1 cellular context compared by ENCODE assay signal in the genomic region with DNA sequence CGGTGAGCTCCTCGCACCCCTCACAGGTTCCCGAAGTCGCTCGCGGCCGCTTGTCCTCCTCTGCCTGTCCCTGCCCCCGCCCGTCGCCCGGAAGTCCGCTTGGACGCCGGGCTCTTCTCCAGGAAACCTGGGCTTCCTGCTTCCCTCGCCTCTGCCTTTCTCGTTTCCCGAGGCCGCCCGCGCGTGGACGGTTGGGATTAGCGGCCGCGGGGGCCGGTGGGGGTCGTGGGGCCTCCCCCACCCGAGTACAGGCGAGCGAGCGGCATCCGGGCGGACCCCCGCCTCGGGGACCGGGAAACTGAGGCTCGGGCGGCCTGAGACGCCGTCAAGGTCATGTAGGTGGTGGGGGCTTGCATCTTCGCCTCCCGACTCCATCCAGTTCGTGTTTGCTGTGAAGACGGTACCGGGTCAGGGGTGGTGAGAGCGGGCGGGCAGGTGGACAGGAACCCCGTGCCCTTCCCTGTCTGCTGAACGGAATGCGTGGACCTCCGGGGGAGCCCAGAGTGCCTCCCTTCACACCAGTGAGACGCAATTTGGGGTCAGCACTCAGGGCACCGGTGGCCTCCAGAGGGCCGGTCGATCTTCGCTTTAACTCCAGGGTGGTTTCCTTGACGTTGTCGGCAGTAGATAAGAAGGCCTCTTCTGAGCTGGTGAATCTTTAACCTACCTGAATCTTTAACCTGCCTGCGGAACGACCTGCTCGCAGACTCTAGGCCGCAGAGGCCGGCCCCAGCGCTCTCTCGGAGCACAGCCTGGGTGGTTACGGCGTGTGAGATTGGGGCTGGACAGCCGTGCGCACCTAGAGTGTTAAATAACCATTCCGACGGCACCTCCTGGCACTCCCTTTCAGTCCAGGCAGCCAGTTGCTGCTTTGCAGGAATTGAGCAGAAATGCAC.
TF ChIP-seq lines count a peak whose summit lies in the region.

No MANE protein-coding gene starts in this region.

TF ChIP-seq in K562, 482 proteins besides CTCF, POLR2A, EP300 and RAD21 (continued from another document and continues in another):
- no peak for TF ChIP-seq HDAC3 (IDR thresholded peaks at IDR 0.05; ENCODE audit: borderline replicate concordance, partially characterized antibody)
- TF ChIP-seq, protein P1, sequence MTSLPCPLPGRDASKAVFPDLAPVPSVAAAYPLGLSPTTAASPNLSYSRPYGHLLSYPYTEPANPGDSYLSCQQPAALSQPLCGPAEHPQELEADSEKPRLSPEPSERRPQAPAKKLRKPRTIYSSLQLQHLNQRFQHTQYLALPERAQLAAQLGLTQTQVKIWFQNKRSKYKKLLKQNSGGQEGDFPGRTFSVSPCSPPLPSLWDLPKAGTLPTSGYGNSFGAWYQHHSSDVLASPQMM (CRISPR knock-in tag; IDR thresholded peaks at IDR 0.05) = no peak
- no peak for TF ChIP-seq SMAD2 (IDR thresholded peaks at IDR 0.05; ENCODE audit: low read depth, low read length)
- TF ChIP-seq ZBTB8A (IDR thresholded peaks at IDR 0.05; ENCODE audit: partially characterized antibody) = no peak
- TF ChIP-seq, protein P2, sequence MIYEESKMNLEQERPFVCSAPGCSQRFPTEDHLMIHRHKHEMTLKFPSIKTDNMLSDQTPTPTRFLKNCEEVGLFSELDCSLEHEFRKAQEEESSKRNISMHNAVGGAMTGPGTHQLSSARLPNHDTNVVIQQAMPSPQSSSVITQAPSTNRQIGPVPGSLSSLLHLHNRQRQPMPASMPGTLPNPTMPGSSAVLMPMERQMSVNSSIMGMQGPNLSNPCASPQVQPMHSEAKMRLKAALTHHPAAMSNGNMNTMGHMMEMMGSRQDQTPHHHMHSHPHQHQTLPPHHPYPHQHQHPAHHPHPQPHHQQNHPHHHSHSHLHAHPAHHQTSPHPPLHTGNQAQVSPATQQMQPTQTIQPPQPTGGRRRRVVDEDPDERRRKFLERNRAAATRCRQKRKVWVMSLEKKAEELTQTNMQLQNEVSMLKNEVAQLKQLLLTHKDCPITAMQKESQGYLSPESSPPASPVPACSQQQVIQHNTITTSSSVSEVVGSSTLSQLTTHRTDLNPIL (CRISPR knock-in tag; IDR thresholded peaks at IDR 0.05) = no peak
- TF ChIP-seq MBD2 (IDR thresholded peaks at IDR 0.05; ENCODE audit: borderline replicate concordance, low read depth) = peak; percentile 7; the same call in 1 of the 2 replicates
- no peak for TF ChIP-seq HIVEP1 (CRISPR knock-in tag; IDR thresholded peaks at IDR 0.05)
- no peak for TF ChIP-seq RUNX1 (IDR thresholded peaks at IDR 0.05; ENCODE audit: low read depth)
- no peak for TF ChIP-seq ZNF143 (CRISPR knock-in tag; IDR thresholded peaks at IDR 0.05)
- TF ChIP-seq BRD9 (IDR thresholded peaks at IDR 0.05; ENCODE audit: low read depth, partially characterized antibody) = no peak
- no peak for TF ChIP-seq KDM2B (CRISPR knock-in tag; IDR thresholded peaks at IDR 0.05)
- no peak for TF ChIP-seq MTA1 (IDR thresholded peaks at IDR 0.05; ENCODE audit: borderline replicate concordance)
- TF ChIP-seq OTX1 (CRISPR knock-in tag; IDR thresholded peaks at IDR 0.05) = 0 out of 2 replicates have a peak, but pooled peaks have one; percentile 35
- TF ChIP-seq, protein P3, sequence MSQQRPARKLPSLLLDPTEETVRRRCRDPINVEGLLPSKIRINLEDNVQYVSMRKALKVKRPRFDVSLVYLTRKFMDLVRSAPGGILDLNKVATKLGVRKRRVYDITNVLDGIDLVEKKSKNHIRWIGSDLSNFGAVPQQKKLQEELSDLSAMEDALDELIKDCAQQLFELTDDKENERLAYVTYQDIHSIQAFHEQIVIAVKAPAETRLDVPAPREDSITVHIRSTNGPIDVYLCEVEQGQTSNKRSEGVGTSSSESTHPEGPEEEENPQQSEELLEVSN (IDR thresholded peaks at IDR 0.05; ENCODE audit: borderline replicate concordance in 1 of 2, extremely low read depth in 1 of 2, insufficient read depth in 1 of 2, insufficient read length in 1 of 2, low read depth in 1 of 2, low read length in 1 of 2, poor library complexity in 1 of 2, severe bottlenecking in 1 of 2) = no peak
- peak; percentile 81 for TF ChIP-seq GABPA (tag; conservative IDR thresholded peaks at IDR 0.05; ENCODE audit: low read depth)
- TF ChIP-seq U2AF2 (optimal IDR thresholded peaks at IDR 0.05; ENCODE audit: low read depth, low read length) = no peak
- TF ChIP-seq LCOR (CRISPR knock-in tag; IDR thresholded peaks at IDR 0.05) = no peak
- TF ChIP-seq ZNF408 (CRISPR knock-in tag; IDR thresholded peaks at IDR 0.05; ENCODE audit: low read depth) = no peak
- TF ChIP-seq XRCC3 (IDR thresholded peaks at IDR 0.05) = no peak
- no peak for TF ChIP-seq MTF1 (CRISPR knock-in tag; IDR thresholded peaks at IDR 0.05; ENCODE audit: borderline replicate concordance)
- TF ChIP-seq, protein P4, sequence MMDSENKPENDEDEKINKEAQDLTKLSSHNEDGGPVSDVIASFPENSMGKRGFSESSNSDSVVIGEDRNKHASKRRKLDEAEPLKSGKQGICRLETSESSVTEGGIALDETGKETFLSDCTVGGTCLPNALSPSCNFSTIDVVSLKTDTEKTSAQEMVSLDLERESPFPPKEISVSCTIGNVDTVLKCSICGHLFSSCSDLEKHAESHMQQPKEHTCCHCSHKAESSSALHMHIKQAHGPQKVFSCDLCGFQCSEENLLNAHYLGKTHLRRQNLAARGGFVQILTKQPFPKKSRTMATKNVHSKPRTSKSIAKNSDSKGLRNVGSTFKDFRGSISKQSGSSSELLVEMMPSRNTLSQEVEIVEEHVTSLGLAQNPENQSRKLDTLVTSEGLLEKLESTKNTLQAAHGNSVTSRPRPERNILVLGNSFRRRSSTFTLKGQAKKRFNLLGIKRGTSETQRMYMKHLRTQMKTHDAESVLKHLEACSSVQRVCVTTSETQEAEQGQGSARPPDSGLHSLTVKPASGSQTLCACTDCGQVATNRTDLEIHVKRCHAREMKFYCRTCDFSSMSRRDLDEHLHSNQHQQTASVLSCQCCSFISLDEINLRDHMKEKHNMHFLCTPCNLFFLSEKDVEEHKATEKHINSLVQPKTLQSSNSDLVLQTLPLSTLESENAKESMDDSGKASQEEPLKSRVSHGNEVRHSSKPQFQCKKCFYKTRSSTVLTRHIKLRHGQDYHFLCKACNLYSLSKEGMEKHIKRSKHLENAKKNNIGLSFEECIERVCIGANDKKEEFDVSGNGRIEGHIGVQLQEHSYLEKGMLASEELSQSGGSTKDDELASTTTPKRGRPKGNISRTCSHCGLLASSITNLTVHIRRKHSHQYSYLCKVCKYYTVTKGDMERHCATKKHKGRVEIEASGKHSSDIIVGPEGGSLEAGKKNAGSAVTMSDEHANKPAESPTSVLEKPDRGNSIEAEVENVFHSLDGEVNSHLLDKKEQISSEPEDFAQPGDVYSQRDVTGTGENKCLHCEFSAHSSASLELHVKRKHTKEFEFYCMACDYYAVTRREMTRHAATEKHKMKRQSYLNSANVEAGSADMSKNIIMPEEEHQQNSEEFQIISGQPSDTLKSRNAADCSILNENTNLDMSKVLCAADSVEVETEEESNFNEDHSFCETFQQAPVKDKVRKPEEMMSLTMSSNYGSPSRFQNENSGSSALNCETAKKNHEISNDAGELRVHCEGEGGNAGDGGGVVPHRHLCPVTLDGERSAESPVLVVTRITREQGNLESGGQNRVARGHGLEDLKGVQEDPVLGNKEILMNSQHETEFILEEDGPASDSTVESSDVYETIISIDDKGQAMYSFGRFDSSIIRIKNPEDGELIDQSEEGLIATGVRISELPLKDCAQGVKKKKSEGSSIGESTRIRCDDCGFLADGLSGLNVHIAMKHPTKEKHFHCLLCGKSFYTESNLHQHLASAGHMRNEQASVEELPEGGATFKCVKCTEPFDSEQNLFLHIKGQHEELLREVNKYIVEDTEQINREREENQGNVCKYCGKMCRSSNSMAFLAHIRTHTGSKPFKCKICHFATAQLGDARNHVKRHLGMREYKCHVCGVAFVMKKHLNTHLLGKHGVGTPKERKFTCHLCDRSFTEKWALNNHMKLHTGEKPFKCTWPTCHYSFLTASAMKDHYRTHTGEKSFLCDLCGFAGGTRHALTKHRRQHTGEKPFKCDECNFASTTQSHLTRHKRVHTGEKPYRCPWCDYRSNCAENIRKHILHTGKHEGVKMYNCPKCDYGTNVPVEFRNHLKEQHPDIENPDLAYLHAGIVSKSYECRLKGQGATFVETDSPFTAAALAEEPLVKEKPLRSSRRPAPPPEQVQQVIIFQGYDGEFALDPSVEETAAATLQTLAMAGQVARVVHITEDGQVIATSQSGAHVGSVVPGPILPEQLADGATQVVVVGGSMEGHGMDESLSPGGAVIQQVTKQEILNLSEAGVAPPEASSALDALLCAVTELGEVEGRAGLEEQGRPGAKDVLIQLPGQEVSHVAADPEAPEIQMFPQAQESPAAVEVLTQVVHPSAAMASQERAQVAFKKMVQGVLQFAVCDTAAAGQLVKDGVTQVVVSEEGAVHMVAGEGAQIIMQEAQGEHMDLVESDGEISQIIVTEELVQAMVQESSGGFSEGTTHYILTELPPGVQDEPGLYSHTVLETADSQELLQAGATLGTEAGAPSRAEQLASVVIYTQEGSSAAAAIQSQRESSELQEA (IDR thresholded peaks at IDR 0.05; ENCODE audit: low read depth) = no peak
- no peak for TF ChIP-seq NEUROD1 (IDR thresholded peaks at IDR 0.05; ENCODE audit: borderline replicate concordance, low read depth, low read length, partially characterized antibody)
- TF ChIP-seq, protein P5, sequence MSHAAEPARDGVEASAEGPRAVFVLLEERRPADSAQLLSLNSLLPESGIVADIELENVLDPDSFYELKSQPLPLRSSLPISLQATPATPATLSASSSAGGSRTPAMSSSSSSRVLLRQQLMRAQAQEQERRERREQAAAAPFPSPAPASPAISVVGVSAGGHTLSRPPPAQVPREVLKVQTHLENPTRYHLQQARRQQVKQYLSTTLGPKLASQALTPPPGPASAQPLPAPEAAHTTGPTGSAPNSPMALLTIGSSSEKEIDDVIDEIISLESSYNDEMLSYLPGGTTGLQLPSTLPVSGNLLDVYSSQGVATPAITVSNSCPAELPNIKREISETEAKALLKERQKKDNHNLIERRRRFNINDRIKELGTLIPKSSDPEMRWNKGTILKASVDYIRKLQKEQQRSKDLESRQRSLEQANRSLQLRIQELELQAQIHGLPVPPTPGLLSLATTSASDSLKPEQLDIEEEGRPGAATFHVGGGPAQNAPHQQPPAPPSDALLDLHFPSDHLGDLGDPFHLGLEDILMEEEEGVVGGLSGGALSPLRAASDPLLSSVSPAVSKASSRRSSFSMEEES (CRISPR knock-in tag; IDR thresholded peaks at IDR 0.05) = no peak
- TF ChIP-seq TAF7 (tag; IDR thresholded peaks at IDR 0.05) = no peak
- TF ChIP-seq, protein P6, sequence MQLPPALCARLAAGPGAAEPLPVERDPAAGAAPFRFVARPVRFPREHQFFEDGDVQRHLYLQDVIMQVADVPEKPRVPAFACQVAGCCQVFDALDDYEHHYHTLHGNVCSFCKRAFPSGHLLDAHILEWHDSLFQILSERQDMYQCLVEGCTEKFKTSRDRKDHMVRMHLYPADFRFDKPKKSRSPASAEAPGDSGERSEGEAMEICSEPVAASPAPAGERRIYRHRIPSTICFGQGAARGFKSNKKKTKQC (CRISPR knock-in tag; IDR thresholded peaks at IDR 0.05) = peak; percentile 58; the same call in 1 of the 2 replicates
- TF ChIP-seq, protein P7, sequence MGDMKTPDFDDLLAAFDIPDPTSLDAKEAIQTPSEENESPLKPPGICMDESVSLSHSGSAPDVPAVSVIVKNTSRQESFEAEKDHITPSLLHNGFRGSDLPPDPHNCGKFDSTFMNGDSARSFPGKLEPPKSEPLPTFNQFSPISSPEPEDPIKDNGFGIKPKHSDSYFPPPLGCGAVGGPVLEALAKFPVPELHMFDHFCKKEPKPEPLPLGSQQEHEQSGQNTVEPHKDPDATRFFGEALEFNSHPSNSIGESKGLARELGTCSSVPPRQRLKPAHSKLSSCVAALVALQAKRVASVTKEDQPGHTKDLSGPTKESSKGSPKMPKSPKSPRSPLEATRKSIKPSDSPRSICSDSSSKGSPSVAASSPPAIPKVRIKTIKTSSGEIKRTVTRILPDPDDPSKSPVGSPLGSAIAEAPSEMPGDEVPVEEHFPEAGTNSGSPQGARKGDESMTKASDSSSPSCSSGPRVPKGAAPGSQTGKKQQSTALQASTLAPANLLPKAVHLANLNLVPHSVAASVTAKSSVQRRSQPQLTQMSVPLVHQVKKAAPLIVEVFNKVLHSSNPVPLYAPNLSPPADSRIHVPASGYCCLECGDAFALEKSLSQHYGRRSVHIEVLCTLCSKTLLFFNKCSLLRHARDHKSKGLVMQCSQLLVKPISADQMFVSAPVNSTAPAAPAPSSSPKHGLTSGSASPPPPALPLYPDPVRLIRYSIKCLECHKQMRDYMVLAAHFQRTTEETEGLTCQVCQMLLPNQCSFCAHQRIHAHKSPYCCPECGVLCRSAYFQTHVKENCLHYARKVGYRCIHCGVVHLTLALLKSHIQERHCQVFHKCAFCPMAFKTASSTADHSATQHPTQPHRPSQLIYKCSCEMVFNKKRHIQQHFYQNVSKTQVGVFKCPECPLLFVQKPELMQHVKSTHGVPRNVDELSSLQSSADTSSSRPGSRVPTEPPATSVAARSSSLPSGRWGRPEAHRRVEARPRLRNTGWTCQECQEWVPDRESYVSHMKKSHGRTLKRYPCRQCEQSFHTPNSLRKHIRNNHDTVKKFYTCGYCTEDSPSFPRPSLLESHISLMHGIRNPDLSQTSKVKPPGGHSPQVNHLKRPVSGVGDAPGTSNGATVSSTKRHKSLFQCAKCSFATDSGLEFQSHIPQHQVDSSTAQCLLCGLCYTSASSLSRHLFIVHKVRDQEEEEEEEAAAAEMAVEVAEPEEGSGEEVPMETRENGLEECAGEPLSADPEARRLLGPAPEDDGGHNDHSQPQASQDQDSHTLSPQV (IDR thresholded peaks at IDR 0.05) = no peak
- peak; percentile 49 for TF ChIP-seq CEBPG (CRISPR knock-in tag; IDR thresholded peaks at IDR 0.05)
- no peak for TF ChIP-seq CEBPG (tag; conservative IDR thresholded peaks at IDR 0.05 in 1 of 2, IDR thresholded peaks at IDR 0.05 in 1 of 2)
- TF ChIP-seq SLC30A9 (CRISPR knock-in tag; IDR thresholded peaks at IDR 0.05) = no peak
- no peak for TF ChIP-seq TEAD2 (tag; IDR thresholded peaks at IDR 0.05)
- TF ChIP-seq, protein P8, sequence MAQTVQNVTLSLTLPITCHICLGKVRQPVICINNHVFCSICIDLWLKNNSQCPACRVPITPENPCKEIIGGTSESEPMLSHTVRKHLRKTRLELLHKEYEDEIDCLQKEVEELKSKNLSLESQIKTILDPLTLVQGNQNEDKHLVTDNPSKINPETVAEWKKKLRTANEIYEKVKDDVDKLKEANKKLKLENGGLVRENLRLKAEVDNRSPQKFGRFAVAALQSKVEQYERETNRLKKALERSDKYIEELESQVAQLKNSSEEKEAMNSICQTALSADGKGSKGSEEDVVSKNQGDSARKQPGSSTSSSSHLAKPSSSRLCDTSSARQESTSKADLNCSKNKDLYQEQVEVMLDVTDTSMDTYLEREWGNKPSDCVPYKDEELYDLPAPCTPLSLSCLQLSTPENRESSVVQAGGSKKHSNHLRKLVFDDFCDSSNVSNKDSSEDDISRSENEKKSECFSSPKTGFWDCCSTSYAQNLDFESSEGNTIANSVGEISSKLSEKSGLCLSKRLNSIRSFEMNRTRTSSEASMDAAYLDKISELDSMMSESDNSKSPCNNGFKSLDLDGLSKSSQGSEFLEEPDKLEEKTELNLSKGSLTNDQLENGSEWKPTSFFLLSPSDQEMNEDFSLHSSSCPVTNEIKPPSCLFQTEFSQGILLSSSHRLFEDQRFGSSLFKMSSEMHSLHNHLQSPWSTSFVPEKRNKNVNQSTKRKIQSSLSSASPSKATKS (CRISPR knock-in tag; IDR thresholded peaks at IDR 0.05) = no peak
- no peak for TF ChIP-seq NFIX (CRISPR knock-in tag; IDR thresholded peaks at IDR 0.05; ENCODE audit: low read depth)
- TF ChIP-seq, protein P9, sequence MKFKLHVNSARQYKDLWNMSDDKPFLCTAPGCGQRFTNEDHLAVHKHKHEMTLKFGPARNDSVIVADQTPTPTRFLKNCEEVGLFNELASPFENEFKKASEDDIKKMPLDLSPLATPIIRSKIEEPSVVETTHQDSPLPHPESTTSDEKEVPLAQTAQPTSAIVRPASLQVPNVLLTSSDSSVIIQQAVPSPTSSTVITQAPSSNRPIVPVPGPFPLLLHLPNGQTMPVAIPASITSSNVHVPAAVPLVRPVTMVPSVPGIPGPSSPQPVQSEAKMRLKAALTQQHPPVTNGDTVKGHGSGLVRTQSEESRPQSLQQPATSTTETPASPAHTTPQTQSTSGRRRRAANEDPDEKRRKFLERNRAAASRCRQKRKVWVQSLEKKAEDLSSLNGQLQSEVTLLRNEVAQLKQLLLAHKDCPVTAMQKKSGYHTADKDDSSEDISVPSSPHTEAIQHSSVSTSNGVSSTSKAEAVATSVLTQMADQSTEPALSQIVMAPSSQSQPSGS (CRISPR knock-in tag; IDR thresholded peaks at IDR 0.05) = no peak
